In the genomic region with DNA sequence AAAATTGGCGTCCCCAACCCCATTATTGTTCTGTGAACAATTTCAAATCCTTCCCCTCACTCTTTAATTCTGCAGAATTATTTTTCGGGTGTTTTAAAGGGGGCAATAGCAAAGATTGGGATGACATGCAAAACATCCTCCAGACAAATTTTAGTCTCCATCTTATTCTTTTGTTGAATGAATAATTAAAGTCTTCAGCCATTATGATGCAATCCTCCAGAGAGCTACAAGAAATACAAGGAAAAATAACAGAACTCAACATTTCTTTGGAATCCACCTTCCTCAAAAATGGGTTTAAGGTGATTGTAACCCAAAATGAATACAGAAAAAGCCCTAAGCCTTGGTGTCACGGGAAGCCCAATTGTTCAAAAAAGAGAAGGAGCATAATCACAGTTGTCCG, we compare ENCODE assay signal across 12 cellular contexts.
"Had no signal": no experiment of that assay in that cellular context is flagged by ENCODE, and none has a peak within 500 bp of the region (broad histone marks: within the 10 kb centered on the region; RNA-seq: fewer than 3 reads in every experiment).

No MANE protein-coding gene starts in this region.

- H3K4me3 ChIP-seq: adrenal gland, ovary, testis had no signal

- ATAC-seq: activated CD8-positive, alpha-beta T cell treated with anti-CD3 and anti-CD28 coated beads, Interleukin-2, amount 10 ng/mL, durations not matched to agents 7 days and 5 days; effector memory CD8-positive, alpha-beta T cell had no signal

- H3K9me3 ChIP-seq: adrenal gland, ovary, testis had no signal

- H3K4me1 ChIP-seq: testis had no signal

- H3K27me3 ChIP-seq: adrenal gland, ovary, testis had no signal

- H3K27me3 Mint-ChIP-seq: dendritic cell treated with granulocyte-macrophage colony-stimulating factor and Interleukin-4, amounts not matched to agents 40 ng/mL and 50 ng/mL, for 4 days; effector memory CD8-positive, alpha-beta T cell; stimulated activated naive CD8-positive, alpha-beta T cell treated with anti-CD3 and anti-CD28 coated beads, Interleukin-15, Interleukin-2, amounts not matched to agents 100 ng/mL and 50 ng/mL, for 24 hours had no signal

- DNase-seq: activated CD8-positive, alpha-beta T cell treated with anti-CD3 and anti-CD28 coated beads, Interleukin-2, amount 10 ng/mL, durations not matched to agents 7 days and 5 days; activated naive CD4-positive, alpha-beta T cell treated with anti-CD3 and anti-CD28 coated beads for 36 hours; adrenal gland; central memory CD4-positive, alpha-beta T cell; effector memory CD8-positive, alpha-beta T cell; erythroblast; hypothalamus; ovary; stimulated activated CD4-positive, alpha-beta T cell treated with anti-CD3 and anti-CD28 coated beads, Interleukin-4, amount 100 ng/mL, for 24 hours; testis had no signal

- H3K36me3 ChIP-seq: adrenal gland, ovary had no signal

- H3K9me3 Mint-ChIP-seq: activated naive CD4-positive, alpha-beta T cell treated with anti-CD3 and anti-CD28 coated beads for 36 hours; dendritic cell treated with granulocyte-macrophage colony-stimulating factor and Interleukin-4, amounts not matched to agents 40 ng/mL and 50 ng/mL, for 4 days; effector memory CD8-positive, alpha-beta T cell; stimulated activated naive CD8-positive, alpha-beta T cell treated with anti-CD3 and anti-CD28 coated beads, Interleukin-15, Interleukin-2, amounts not matched to agents 100 ng/mL and 50 ng/mL, for 24 hours had no signal

- H3K27ac Mint-ChIP-seq: activated CD8-positive, alpha-beta T cell treated with anti-CD3 and anti-CD28 coated beads, Interleukin-2, amount 10 ng/mL, durations not matched to agents 7 days and 5 days; activated naive CD4-positive, alpha-beta T cell treated with anti-CD3 and anti-CD28 coated beads for 36 hours; effector memory CD8-positive, alpha-beta T cell; stimulated activated naive CD8-positive, alpha-beta T cell treated with anti-CD3 and anti-CD28 coated beads, Interleukin-15, Interleukin-2, amounts not matched to agents 100 ng/mL and 50 ng/mL, for 24 hours had no signal

- H3K27ac ChIP-seq: adrenal gland, ovary, testis had no signal

- H3K4me3 Mint-ChIP-seq: activated CD8-positive, alpha-beta T cell treated with anti-CD3 and anti-CD28 coated beads, Interleukin-2, amount 10 ng/mL, durations not matched to agents 7 days and 5 days; activated naive CD4-positive, alpha-beta T cell treated with anti-CD3 and anti-CD28 coated beads for 36 hours; dendritic cell treated with granulocyte-macrophage colony-stimulating factor and Interleukin-4, amounts not matched to agents 40 ng/mL and 50 ng/mL, for 4 days; effector memory CD8-positive, alpha-beta T cell; stimulated activated naive CD8-positive, alpha-beta T cell treated with anti-CD3 and anti-CD28 coated beads, Interleukin-15, Interleukin-2, amounts not matched to agents 100 ng/mL and 50 ng/mL, for 24 hours had no signal
